ENCODE assay signal across 21 cellular contexts in genomic region chr10:62012318-62012717, GRCh38.
"Had no signal": no experiment of that assay in that cellular context is flagged by ENCODE, and none has a peak within 500 bp of the region (broad histone marks: within the 10 kb centered on the region; RNA-seq: fewer than 3 reads in every experiment).

No MANE protein-coding gene starts in this region.

- DNase-seq: activated CD4-positive, alpha-beta T cell treated with anti-CD3 and anti-CD28 coated beads, Interleukin-2, amount 50 U/mL, for 1 hour; activated CD8-positive, alpha-beta memory T cell treated with anti-CD3 and anti-CD28 coated beads, Interleukin-2, amount 50 U/mL, for 4 hours; activated gamma-delta T cell treated with Interleukin-2 at 50 U/mL for 16 hours; activated naive CD8-positive, alpha-beta T cell treated with anti-CD3 and anti-CD28 coated beads for 36 hours; activated T-cell treated with anti-CD3 and anti-CD28 coated beads, Interleukin-2, amount 50 U/mL, for 72 hours; amniotic stem cell; effector memory CD8-positive, alpha-beta T cell; esophagus squamous epithelium; left cardiac atrium; mesendoderm; nephron progenitor cell; nucleus accumbens; posterior cingulate gyrus; retina; SK-N-SH; stimulated activated CD4-positive, alpha-beta T cell treated with anti-CD3 and anti-CD28 coated beads, Interleukin-12 subunit alpha, Interleukin-12 subunit beta, amount 100 ng/mL, for 4 hours; stimulated activated CD4-positive, alpha-beta T cell treated with anti-CD3 and anti-CD28 coated beads, Interleukin-1b, Interleukin-23, amount 100 ng/mL, for 48 hours; T-cell had no signal

- H3K27ac Mint-ChIP-seq: activated naive CD8-positive, alpha-beta T cell treated with anti-CD3 and anti-CD28 coated beads for 36 hours; nephron progenitor cell; stimulated activated naive CD8-positive, alpha-beta T cell treated with anti-CD3 and anti-CD28 coated beads, Interleukin-15, Interleukin-2, amounts not matched to agents 100 ng/mL and 50 ng/mL, for 24 hours had no signal

- H3K27me3 ChIP-seq: cardiac muscle cell, esophagus squamous epithelium, tibial nerve had no signal

- H3K4me3 ChIP-seq: cardiac muscle cell, esophagus squamous epithelium, tibial nerve had no signal

- H3K4me2 ChIP-seq: SK-N-SH had no signal

- H3K27me3 Mint-ChIP-seq: activated naive CD8-positive, alpha-beta T cell treated with anti-CD3 and anti-CD28 coated beads for 36 hours; effector memory CD8-positive, alpha-beta T cell; stimulated activated naive CD8-positive, alpha-beta T cell treated with anti-CD3 and anti-CD28 coated beads, Interleukin-15, Interleukin-2, amounts not matched to agents 100 ng/mL and 50 ng/mL, for 24 hours; T-cell had no signal

- H3K27ac ChIP-seq: cardiac muscle cell, tibial nerve had no signal

- H3K36me3 ChIP-seq: cardiac muscle cell, esophagus squamous epithelium, tibial nerve had no signal

- H3K9me3 Mint-ChIP-seq: activated T-cell treated with anti-CD3 and anti-CD28 coated beads, Interleukin-2, amount 50 U/mL, for 72 hours; effector memory CD8-positive, alpha-beta T cell; nephron progenitor cell; stimulated activated naive CD8-positive, alpha-beta T cell treated with anti-CD3 and anti-CD28 coated beads, Interleukin-15, Interleukin-2, amounts not matched to agents 100 ng/mL and 50 ng/mL, for 24 hours; T-cell had no signal

- ATAC-seq: activated T-cell treated with anti-CD3 and anti-CD28 coated beads, Interleukin-2, amount 50 U/mL, for 72 hours; effector memory CD8-positive, alpha-beta T cell; left cardiac atrium; T-cell had no signal

- H3K9ac ChIP-seq: SK-N-SH had no signal

- H3K9me3 ChIP-seq: esophagus squamous epithelium, SK-N-SH, tibial nerve had no signal

- H3K9me2 ChIP-seq: SK-N-SH had no signal

- H3K4me3 Mint-ChIP-seq: activated naive CD8-positive, alpha-beta T cell treated with anti-CD3 and anti-CD28 coated beads for 36 hours; activated T-cell treated with anti-CD3 and anti-CD28 coated beads, Interleukin-2, amount 50 U/mL, for 72 hours; effector memory CD8-positive, alpha-beta T cell; nephron progenitor cell; stimulated activated naive CD8-positive, alpha-beta T cell treated with anti-CD3 and anti-CD28 coated beads, Interleukin-15, Interleukin-2, amounts not matched to agents 100 ng/mL and 50 ng/mL, for 24 hours; T-cell had no signal
